13 cellular contexts compared by ENCODE assay signal in genomic region chr22:32144875-32145274, GRCh38. TPM values are rescaled to one million over a fixed set of nuclear protein-coding genes. Genes with fewer than 3 reads are reported as not detected.
DNase-seq lines count a peak whose midpoint lies in the region; ATAC-seq, FAIRE-seq and TF ChIP-seq lines count a peak whose summit lies in the region.
"Had no signal": no experiment of that assay in that cellular context is flagged by ENCODE, and none has a peak within 500 bp of the region (broad histone marks: within the 10 kb centered on the region; RNA-seq: fewer than 3 reads in every experiment).

No MANE protein-coding gene starts in this region.

- H3K27ac ChIP-seq in BLaER1 treated with 17β-estradiol and CSF1 and Interleukin-3, amounts not matched to agents 10 nM and 100 nM = peak overlapping the region; percentile 28 to 94 (median 87); a peak in 21 of 22 replicates
- H3K27ac ChIP-seq in breast epithelium = no peak overlapping the region
- H3K27ac ChIP-seq: parathyroid adenoma had no signal

- intact Hi-C loops in breast epithelium (cut with DNase I; ENCODE audit: low total_unique reads) = no loop called here

- H4K20me1 ChIP-seq in BLaER1 treated with 17β-estradiol and CSF1 and Interleukin-3, amounts not matched to agents 10 nM and 100 nM = no peaks in the 10 kb centered on the region

- peaks cover 3% of the 10 kb centered on the region; the same call in 1 of the 2 replicates for H3K9me3 Mint-ChIP-seq in HFFc6

- peak; percentile 24 for FAIRE-seq in GM18507 (lab: Jason Lieb, UNC)

- no peaks in the 10 kb centered on the region for H3K27me3 ChIP-seq in BLaER1 treated with 17β-estradiol and CSF1 and Interleukin-3, amounts not matched to agents 10 nM and 100 nM
- no peaks in the 10 kb centered on the region for H3K27me3 ChIP-seq in breast epithelium

- no peak overlapping the region for H3K4me3 Mint-ChIP-seq in HFFc6
- H3K4me3 Mint-ChIP-seq: stimulated activated naive CD8-positive, alpha-beta T cell treated with anti-CD3 and anti-CD28 coated beads, Interleukin-15, Interleukin-2, amounts not matched to agents 100 ng/mL and 50 ng/mL, for 24 hours had no signal

- H3K4me3 ChIP-seq in BLaER1 treated with 17β-estradiol and CSF1 and Interleukin-3, amounts not matched to agents 10 nM and 100 nM = peak overlapping the region in 1 of 10 experiments; percentile 28; a peak in 2 of 20 replicates
- H3K4me3 ChIP-seq in breast epithelium = no peak overlapping the region

- H3K27me3 Mint-ChIP-seq in HFFc6 (ENCODE audit: insufficient read depth) = peaks cover 20% of the 10 kb centered on the region
- H3K27me3 Mint-ChIP-seq: stimulated activated naive CD8-positive, alpha-beta T cell treated with anti-CD3 and anti-CD28 coated beads, Interleukin-15, Interleukin-2, amounts not matched to agents 100 ng/mL and 50 ng/mL, for 24 hours had no signal

- peak overlapping the region in 8 of 11 experiments; percentile 58 to 76 (median 68); a peak in 14 of 22 replicates for H3K9ac ChIP-seq in BLaER1 treated with 17β-estradiol and CSF1 and Interleukin-3, amounts not matched to agents 10 nM and 100 nM
- H3K9ac ChIP-seq: parathyroid adenoma had no signal

- H3K27ac Mint-ChIP-seq in HFFc6 = no peak overlapping the region

- peak; percentile 23 for ATAC-seq in esophagus mucosa

- no peaks in the 10 kb centered on the region for H3K4me1 Mint-ChIP-seq in HFFc6 (ENCODE audit: low read depth)

- 0 out of 22 replicates have a peak, but pooled peaks cover 0 to 4% (median 0%) of the 10 kb centered on the region in 11 experiments for H3K36me3 ChIP-seq in BLaER1 treated with 17β-estradiol and CSF1 and Interleukin-3, amounts not matched to agents 10 nM and 100 nM
- H3K36me3 ChIP-seq in breast epithelium = no peaks in the 10 kb centered on the region

- DNase-seq in GM18507 (ENCODE audit: extremely low spot score, insufficient read length, low read depth) = no peak
- DNase-seq in SKM-1 (lab: John Stamatoyannopoulos, UW; ENCODE audit: unreplicated experiment) = peak; percentile 98
- no peak for DNase-seq in GM13976 (ENCODE audit: low spot score)
- no peak for DNase-seq in HFFc6
- no peak for DNase-seq in breast epithelium (ENCODE audit: low spot score in 2 of 2)
- DNase-seq in NCI-H2227 treated with DMSO at 0.1 percent for 48 hours (lab: John Stamatoyannopoulos, UW) = no peak
- DNase-seq: H7, NCI-H2171 had no signal

- peaks cover 9 to 31% (median 10%) of the 10 kb centered on the region in 11 experiments for H3K9me3 ChIP-seq in BLaER1 treated with 17β-estradiol and CSF1 and Interleukin-3, amounts not matched to agents 10 nM and 100 nM (replicated peaks in 1 of 11)
- H3K9me3 ChIP-seq in breast epithelium = peaks cover 0 to 5% of the 10 kb centered on the region in 2 donors

- in situ Hi-C loops in GM13976 (cut with MboI; ENCODE audit: low sequenced_read_pairs, unreplicated experiment) = no loop called here

- no peaks in the 10 kb centered on the region for H3K36me3 Mint-ChIP-seq in HFFc6 (ENCODE audit: low read depth)

- peaks cover 9 to 62% (median 40%) of the 10 kb centered on the region in 10 experiments; a peak in 18 of 20 replicates for H3K4me1 ChIP-seq in BLaER1 treated with 17β-estradiol and CSF1 and Interleukin-3, amounts not matched to agents 10 nM and 100 nM
- H3K4me1 ChIP-seq in breast epithelium = no peaks in the 10 kb centered on the region
- H3K4me1 ChIP-seq: parathyroid adenoma had no signal

- no peak for TF ChIP-seq CTCF in GM13976 (IDR thresholded peaks at IDR 0.05; ENCODE audit: borderline replicate concordance, control extremely low read depth, extremely low read depth, insufficient read depth, missing control alignments)
- no peak for TF ChIP-seq CTCF in HFFc6 (IDR thresholded peaks at IDR 0.05)
- TF ChIP-seq CTCF in breast epithelium (IDR thresholded peaks at IDR 0.05) = no peak

- H3K4me2 ChIP-seq in BLaER1 treated with 17β-estradiol and CSF1 and Interleukin-3, amounts not matched to agents 10 nM and 100 nM = peak overlapping the region; percentile 17 to 90 (median 80); a peak in 21 of 22 replicates

- TF ChIP-seq POLR2A in breast epithelium (IDR thresholded peaks at IDR 0.05) = no peak

RNA-seq across cellular contexts. Expression of gene C22orf42, which starts 14.2 kb away (rescaled TPM):
- total RNA-seq in esophagus mucosa (not detected), breast epithelium (not detected)
- not detected for total RNA-seq in HFFc6 (2021; fragmentation: NEBNext Ultra II Directional; extraction: Animal tissue kit (Norgen Biotek cat#: 25700))
- total RNA-seq: H7, liver had no signal

RNA-seq across cellular contexts. Expression of gene RFPL2, which starts 60.0 kb away (rescaled TPM):
- total RNA-seq in esophagus mucosa (not detected), breast epithelium (under 1 TPM in 1 of 3 donors, not detected in 2; 0.29 TPM)
- total RNA-seq in HFFc6 (2021; fragmentation: NEBNext Ultra II Directional; extraction: Animal tissue kit (Norgen Biotek cat#: 25700)) = not detected

Comparison
In these comparisons a context has a peak if more than half of its experiments do, and no peak if none do; other contexts are left out.
1. H3K27ac ChIP-seq: peak in BLaER1 treated with 17β-estradiol and CSF1 and Interleukin-3, amounts not matched to agents 10 nM and 100 nM (11 of 11); none in breast epithelium (0 of 2).